In the genomic region with DNA sequence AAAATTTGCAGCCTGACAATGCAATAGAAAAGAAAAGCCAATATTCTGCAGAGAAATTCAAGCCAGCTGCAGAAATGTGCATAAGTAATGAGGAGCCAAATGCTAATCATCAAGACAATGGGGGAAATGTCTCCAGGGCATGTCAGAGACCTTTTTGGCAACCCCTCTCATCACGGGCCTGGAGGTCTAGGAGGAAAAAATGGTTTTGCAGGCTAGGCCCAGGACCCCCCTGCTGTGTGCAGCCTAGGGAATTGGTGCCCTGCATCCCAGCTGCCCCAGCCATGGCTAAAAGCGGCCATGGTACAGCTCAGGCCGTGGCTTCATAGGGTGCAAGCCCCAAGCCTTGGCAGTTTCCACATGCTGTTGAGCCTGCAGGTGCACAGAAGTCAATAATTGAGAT, we compare ENCODE assay signal across 36 cellular contexts.
"Had no signal": no experiment of that assay in that cellular context is flagged by ENCODE, and none has a peak within 500 bp of the region (broad histone marks: within the 10 kb centered on the region; RNA-seq: fewer than 3 reads in every experiment).

No MANE protein-coding gene starts in this region.

- DNase-seq: MG63, MM.1S, MV-4-11, NCI-H1048, NCI-H1092, NCI-H1092 treated with DMSO at 0.1 percent for 48 hours, NCI-H1105, NCI-H1105 treated with DMSO at 0.1 percent for 48 hours, NCI-H1417, NCI-H1417 treated with DMSO at 0.1 percent for 48 hours, NCI-H1436, NCI-H1436 treated with DMSO at 0.1 percent for 48 hours, NCI-H146, NCI-H1694, NCI-H1694 treated with DMSO at 0.1 percent for 48 hours, NCI-H187, NCI-H187 treated with DMSO at 0.1 percent for 48 hours, NCI-H1930, NCI-H2029, NCI-H2029 treated with DMSO at 0.1 percent for 48 hours, NCI-H2081, NCI-H2081 treated with DMSO at 0.1 percent for 48 hours, NCI-H2107, NCI-H2171, NCI-H2171 treated with DMSO at 0.1 percent for 48 hours, NCI-H2227 treated with DMSO at 0.1 percent for 48 hours, NCI-H226, NCI-H345, NCI-H446, NCI-H446 treated with DMSO at 0.1 percent for 48 hours, NCI-H510A, NCI-H510A treated with DMSO at 0.1 percent for 48 hours, NCI-H524, NCI-H524 treated with DMSO at 0.1 percent for 48 hours, NCI-H526, NCI-H526 treated with DMSO at 0.1 percent for 48 hours had no signal

- H3K27me3 ChIP-seq: MG63 had no signal

- H3K36me3 ChIP-seq: MG63 had no signal

- H3K4me3 ChIP-seq: MG63 had no signal
